ENCODE assay signal across 15 cellular contexts in the genomic region with DNA sequence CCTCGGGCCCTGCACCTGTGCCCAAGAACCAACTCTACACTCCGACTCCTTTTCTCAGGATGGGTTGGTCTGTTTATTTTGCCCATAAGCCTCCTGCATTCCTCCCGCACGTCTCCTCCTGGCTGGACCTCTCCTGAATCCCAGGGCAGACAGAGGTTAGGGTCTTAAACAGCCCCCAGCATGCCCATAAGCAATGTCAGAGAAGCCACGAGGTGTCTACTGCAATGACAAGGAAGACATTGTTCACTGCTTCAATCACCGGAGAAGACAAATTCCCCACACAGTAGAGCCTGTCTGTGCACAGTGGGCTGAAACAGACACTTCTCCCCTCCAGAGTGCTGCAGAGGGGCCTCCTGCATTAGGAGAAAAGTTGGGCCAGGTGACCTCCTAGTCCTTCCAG.
A peak's percentile ranks its signal among the peaks of the same experiment; 100 is the strongest.
DNase-seq lines count a peak whose midpoint lies in the region; ATAC-seq and TF ChIP-seq lines count a peak whose summit lies in the region.
"Had no signal": no experiment of that assay in that cellular context is flagged by ENCODE, and none has a peak within 500 bp of the region (broad histone marks: within the 10 kb centered on the region; RNA-seq: fewer than 3 reads in every experiment).

No MANE protein-coding gene starts in this region.

- intact Hi-C loops in spleen (cut with DNase I; ENCODE audit: low total_unique reads), result no loop called here

- H3K27ac Mint-ChIP-seq in chondrocyte (ENCODE audit: unreplicated experiment), result no peak overlapping the region
- H3K27ac Mint-ChIP-seq: B cell; CD8-positive, alpha-beta T cell had no signal

- H3K36me3 Mint-ChIP-seq in chondrocyte (ENCODE audit: low read depth), result no peaks in the 10 kb centered on the region
- H3K36me3 Mint-ChIP-seq: CD8-positive, alpha-beta T cell had no signal

- H3K27me3 ChIP-seq in H7 (ENCODE audit: control insufficient read depth, insufficient read depth, low read length), result no peaks in the 10 kb centered on the region; the same call in 1 of the 2 replicates
- H3K27me3 ChIP-seq in spleen (replicated peaks in 1 of 7), result peaks cover 0 to 39% (median 0%) of the 10 kb centered on the region in 7 donors
- H3K27me3 ChIP-seq: BLaER1 treated with 17β-estradiol and CSF1 and Interleukin-3, amounts not matched to agents 10 nM and 100 nM had no signal

- TF ChIP-seq POLR2A in spleen (IDR thresholded peaks at IDR 0.05), result no peak

- DNase-seq in H7, result peak; percentile 13
- DNase-seq in chondrocyte (ENCODE audit: low spot score), result peak; percentile 22
- DNase-seq in mesenteric fat pad (ENCODE audit: low spot score), result peak; percentile 60
- DNase-seq in spleen, result peak; percentile 21
- no peak for DNase-seq in HT-29 (ENCODE audit: low spot score)
- DNase-seq: Calu3; CD8-positive, alpha-beta T cell; DMS79 treated with DMSO at 0.1 percent for 48 hours; GF-D8; GOT3 had no signal

- no peak overlapping the region for H3K4me3 Mint-ChIP-seq in chondrocyte (ENCODE audit: unreplicated experiment)
- H3K4me3 Mint-ChIP-seq: B cell; CD8-positive, alpha-beta T cell had no signal

- no peaks in the 10 kb centered on the region for H3K9me3 Mint-ChIP-seq in chondrocyte (ENCODE audit: low read depth)
- H3K9me3 Mint-ChIP-seq: CD8-positive, alpha-beta T cell had no signal

- H3K9me3 ChIP-seq in spleen, result no peaks in the 10 kb centered on the region
- H3K9me3 ChIP-seq: BLaER1 treated with 17β-estradiol and CSF1 and Interleukin-3, amounts not matched to agents 10 nM and 100 nM; HAP-1 had no signal

- TF ChIP-seq CTCF in chondrocyte (IDR thresholded peaks at IDR 0.05) (no peak), spleen (IDR thresholded peaks at IDR 0.05 in 8 of 11, conservative IDR thresholded peaks at IDR 0.05 in 3 of 11) (no peak)

- 72 to 87% (median 82%) methylated on average over 6 of the region's 6 CpGs for WGBS in spleen, 5 donors

- H3K4me1 ChIP-seq in spleen, result peaks cover 0 to 13% (median 0%) of the 10 kb centered on the region in 6 donors
- H3K4me1 ChIP-seq: HAP-1 had no signal

- ATAC-seq in HG03097 (IDR thresholded peaks at IDR 0.05; ENCODE audit: low FRiP score, unreplicated experiment) (no peak), HG03439 (IDR thresholded peaks at IDR 0.05; ENCODE audit: unreplicated experiment) (no peak)
- ATAC-seq: CD8-positive, alpha-beta T cell had no signal

- no peaks in the 10 kb centered on the region for H3K36me3 ChIP-seq in H7 (replicated peaks; ENCODE audit: control insufficient read depth, insufficient read depth, low read length)
- H3K36me3 ChIP-seq in spleen, result no peaks in the 10 kb centered on the region
- H3K36me3 ChIP-seq: BLaER1 treated with 17β-estradiol and CSF1 and Interleukin-3, amounts not matched to agents 10 nM and 100 nM; HAP-1 had no signal

- H3K4me3 ChIP-seq in H7 (ENCODE audit: insufficient read depth, low read depth, low read length), result no peak overlapping the region
- no peak overlapping the region for H3K4me3 ChIP-seq in spleen
- H3K4me3 ChIP-seq: BLaER1 treated with 17β-estradiol and CSF1 and Interleukin-3, amounts not matched to agents 10 nM and 100 nM; HAP-1 had no signal

- no peaks in the 10 kb centered on the region for H3K4me1 Mint-ChIP-seq in chondrocyte (ENCODE audit: low read depth)
- H3K4me1 Mint-ChIP-seq: B cell had no signal

- H3K27me3 Mint-ChIP-seq in chondrocyte (ENCODE audit: low read depth), result peaks cover 40% of the 10 kb centered on the region

- no peak overlapping the region for H3K27ac ChIP-seq in spleen
